ENCODE assay signal across 8 cellular contexts in genomic region chr14:54175298-54175942, GRCh38.
DNase-seq lines count a peak whose midpoint lies in the region; ATAC-seq and TF ChIP-seq lines count a peak whose summit lies in the region.

No MANE protein-coding gene starts in this region.

- peak; percentile 43 for DNase-seq in AG04450 (ENCODE audit: low read depth, low spot score)
- DNase-seq in NCI-H1417 treated with DMSO at 0.1 percent for 48 hours (lab: John Stamatoyannopoulos, UW), result peak; percentile 40
- peak; percentile 65 for DNase-seq in T1000 (lab: John Stamatoyannopoulos, UW)
- peak; percentile 88 for DNase-seq in dedifferentiated amniotic fluid mesenchymal stem cell (ENCODE audit: extremely low spot score)
- DNase-seq in right lobe of liver, result peak in 2 of 3 donors; percentile 22 to 64
- peak; percentile 16 for DNase-seq in stimulated activated CD8-positive, alpha-beta memory T cell treated with anti-CD3 and anti-CD28 coated beads, Interleukin-15, amount 100 ng/mL, for 1 hour (ENCODE audit: low read depth)

- ATAC-seq in right lobe of liver (peak; percentile 86 to 88 (median 88)), HG03442 (IDR thresholded peaks at IDR 0.05; ENCODE audit: unreplicated experiment) (no peak)

- TF ChIP-seq POLR2A in right lobe of liver (IDR thresholded peaks at IDR 0.05), result no peak

- CTCF ChIA-PET in AG04450 (lab: Charles Lee), result interaction anchor here (0.6 to 7.6 kb wide), 62 partner anchors 8 to 894 kb away, joined by 3 to 68 read pairs (median 4); partner anchors contain the start of gene BMP4

- no peaks in the 10 kb centered on the region for H3K36me3 ChIP-seq in right lobe of liver

- no peak overlapping the region for H3K27ac ChIP-seq in AG04450 (ENCODE audit: low read depth, low read length)
- no peak overlapping the region for H3K27ac ChIP-seq in right lobe of liver

- peaks cover 0 to 4% (median 0%) of the 10 kb centered on the region in 4 donors for H3K4me1 ChIP-seq in right lobe of liver

- 3% methylated on average over 4 of the region's 4 CpGs for WGBS in right lobe of liver (ENCODE audit: insufficient coverage, low coverage, low lambda C conversion rate, missing lambda C conversion rate)

- TF ChIP-seq CTCF in AG04450 (IDR thresholded peaks at IDR 0.05; ENCODE audit: low read depth, low read length) (peak; percentile 85), GM12874 (IDR thresholded peaks at IDR 0.05; ENCODE audit: insufficient read depth, low read depth, low read length) (peak; percentile 48), right lobe of liver (IDR thresholded peaks at IDR 0.05) (peak; percentile 79 to 93 (median 82))

- no peaks in the 10 kb centered on the region for H3K9me3 ChIP-seq in AG04450 (ENCODE audit: control insufficient read depth, insufficient read depth, low read length)
- no peaks in the 10 kb centered on the region for H3K9me3 ChIP-seq in right lobe of liver

- H3K27me3 ChIP-seq in AG04450 (ENCODE audit: control insufficient read depth, insufficient read depth, low read length) (peaks cover 10% of the 10 kb centered on the region), right lobe of liver (no peaks in the 10 kb centered on the region)

- H3K4me3 ChIP-seq in AG04450 (ENCODE audit: low read depth, low read length), result no peak overlapping the region
- no peak overlapping the region for H3K4me3 ChIP-seq in right lobe of liver

- POLR2A ChIA-PET in AG04450 (lab: Yijun Ruan, JAX), result no interaction called here

- intact Hi-C loops in right lobe of liver (cut with DNase I), result no loop called here

Comparison
In these comparisons a context has a peak if more than half of its experiments do, and no peak if none do; other contexts are left out.
1. DNase-seq: peak in every context shown above with its lines; median percentile 88 in dedifferentiated amniotic fluid mesenchymal stem cell; 65 in T1000; 43 in AG04450; 43 in right lobe of liver; 40 in NCI-H1417 treated with DMSO at 0.1 percent for 48 hours; 16 in stimulated activated CD8-positive, alpha-beta memory T cell treated with anti-CD3 and anti-CD28 coated beads, Interleukin-15, amount 100 ng/mL, for 1 hour.